14 cellular contexts compared by ENCODE assay signal in the genomic region with DNA sequence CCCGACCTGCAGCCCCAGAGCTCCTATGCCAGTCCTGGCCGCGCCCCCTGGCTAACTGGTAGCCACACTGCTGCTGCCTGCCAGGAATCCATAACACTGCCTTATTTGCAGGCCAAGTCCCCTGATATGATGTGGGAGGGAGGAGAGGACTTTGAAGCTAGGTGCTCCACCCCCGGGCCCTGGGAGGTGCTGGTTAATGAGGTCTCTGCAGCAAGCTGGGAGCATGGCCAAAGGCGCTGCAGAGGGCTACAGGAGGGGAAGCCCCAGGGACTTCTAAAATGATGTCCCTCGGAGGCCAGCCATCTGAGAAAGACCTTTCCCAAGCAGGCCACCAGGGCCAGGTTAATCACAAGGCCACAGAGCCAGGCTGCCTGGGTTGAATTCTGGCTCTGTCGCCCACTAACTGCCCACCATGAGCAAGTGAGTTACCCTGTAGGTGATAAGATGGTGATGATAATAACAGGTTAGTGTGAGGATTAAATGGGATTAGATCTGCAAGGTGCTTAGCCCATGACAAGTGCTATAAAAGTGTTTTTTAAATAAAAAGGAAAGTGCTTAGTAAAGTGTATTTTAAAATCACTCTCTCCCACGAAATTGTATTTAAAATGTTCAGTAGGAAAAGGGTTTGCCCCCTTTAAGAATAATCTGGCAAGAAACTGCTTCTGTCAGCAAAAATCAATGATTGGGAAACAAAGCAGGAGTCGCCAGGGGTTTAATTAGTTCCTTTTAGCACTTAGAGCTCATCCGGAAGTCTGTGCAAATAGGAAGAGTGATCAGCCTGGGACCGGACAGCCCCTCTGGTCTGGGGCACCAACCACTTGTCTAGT.
DNase-seq lines count a peak whose midpoint lies in the region; ATAC-seq and TF ChIP-seq lines count a peak whose summit lies in the region.
"Had no signal": no experiment of that assay in that cellular context is flagged by ENCODE, and none has a peak within 500 bp of the region (broad histone marks: within the 10 kb centered on the region; RNA-seq: fewer than 3 reads in every experiment).

No MANE protein-coding gene starts in this region.

- peak in 1 of 2 donors; percentile 27 for TF ChIP-seq RAD21 in liver (IDR thresholded peaks at IDR 0.05)

- no peak for ATAC-seq in activated CD8-positive, alpha-beta T cell treated with anti-CD3 and anti-CD28 coated beads, Interleukin-2, amount 10 ng/mL, durations not matched to agents 7 days and 5 days
- ATAC-seq: naive thymus-derived CD8-positive, alpha-beta T cell had no signal

- TF ChIP-seq CTCF in CD14-positive monocyte (IDR thresholded peaks at IDR 0.05) (no peak), NB4 (IDR thresholded peaks at IDR 0.05; ENCODE audit: low read depth, low read length) (no peak), liver (IDR thresholded peaks at IDR 0.05; ENCODE audit: low read depth, low read length, missing input control) (no peak), chondrocyte (IDR thresholded peaks at IDR 0.05) (no peak)

- H3K9me3 ChIP-seq in liver (ENCODE audit: control insufficient read depth in 4 of 4, low read length in 3 of 4): no peaks in the 10 kb centered on the region
- H3K9me3 ChIP-seq: SJCRH30 had no signal

- H3K27me3 Mint-ChIP-seq in CD14-positive monocyte (ENCODE audit: low read depth in 3 of 3): peaks cover 4 to 15% (median 11%) of the 10 kb centered on the region in 3 donors
- peaks cover 24% of the 10 kb centered on the region for H3K27me3 Mint-ChIP-seq in activated CD8-positive, alpha-beta T cell treated with anti-CD3 and anti-CD28 coated beads, Interleukin-2, amount 10 ng/mL, durations not matched to agents 7 days and 5 days (ENCODE audit: low read depth)
- H3K27me3 Mint-ChIP-seq in activated CD4-positive, alpha-beta T cell treated with anti-CD3 and anti-CD28 coated beads, Interleukin-2, amount 10 ng/mL, durations not matched to agents 24 days and 14 days: peaks cover 15% of the 10 kb centered on the region
- H3K27me3 Mint-ChIP-seq in chondrocyte (ENCODE audit: low read depth): peaks cover 31% of the 10 kb centered on the region

- no peak overlapping the region for H3K9ac ChIP-seq in liver (ENCODE audit: low read depth in 1 of 2, low read length in 2 of 2)

- H3K36me3 Mint-ChIP-seq in CD14-positive monocyte (no peaks in the 10 kb centered on the region), chondrocyte (ENCODE audit: low read depth) (peaks cover 2% of the 10 kb centered on the region)
- H3K36me3 Mint-ChIP-seq in activated CD8-positive, alpha-beta T cell treated with anti-CD3 and anti-CD28 coated beads, Interleukin-2, amount 10 ng/mL, durations not matched to agents 7 days and 5 days (ENCODE audit: low read depth): no peaks in the 10 kb centered on the region
- H3K36me3 Mint-ChIP-seq in activated CD4-positive, alpha-beta T cell treated with anti-CD3 and anti-CD28 coated beads, Interleukin-2, amount 10 ng/mL, durations not matched to agents 24 days and 14 days (ENCODE audit: low read depth): no peaks in the 10 kb centered on the region

- H3K36me3 ChIP-seq in liver (ENCODE audit: control insufficient read depth in 4 of 4, insufficient read depth in 3 of 4, low read depth in 1 of 4, low read length in 3 of 4): no peaks in the 10 kb centered on the region
- H3K36me3 ChIP-seq: SJCRH30 had no signal

- H3K4me1 Mint-ChIP-seq in CD14-positive monocyte (peaks cover 11% of the 10 kb centered on the region), chondrocyte (ENCODE audit: low read depth) (no peaks in the 10 kb centered on the region)
- H3K4me1 Mint-ChIP-seq in activated CD8-positive, alpha-beta T cell treated with anti-CD3 and anti-CD28 coated beads, Interleukin-2, amount 10 ng/mL, durations not matched to agents 7 days and 5 days (ENCODE audit: low read depth): no peaks in the 10 kb centered on the region
- no peaks in the 10 kb centered on the region for H3K4me1 Mint-ChIP-seq in activated CD4-positive, alpha-beta T cell treated with anti-CD3 and anti-CD28 coated beads, Interleukin-2, amount 10 ng/mL, durations not matched to agents 24 days and 14 days

- 22% methylated on average over 11 of the region's 11 CpGs for WGBS in liver

- H3K27ac ChIP-seq in liver (ENCODE audit: low read depth in 1 of 2, low read length in 2 of 2): no peak overlapping the region
- H3K27ac ChIP-seq: SJCRH30 had no signal

- peaks cover 5 to 14% (median 10%) of the 10 kb centered on the region in 4 donors for H3K4me1 ChIP-seq in liver (ENCODE audit: control insufficient read depth in 4 of 4, insufficient read depth in 4 of 4, low read length in 3 of 4)

- CTCF ChIA-PET in activated CD8-positive, alpha-beta T cell treated with anti-CD3 and anti-CD28 coated beads, Interleukin-2, amount 10 ng/mL, durations not matched to agents 7 days and 5 days (lab: Charles Lee): no interaction called here

- H3K4me3 Mint-ChIP-seq in CD14-positive monocyte (peak overlapping the region in 1 of 2 donors; percentile 43), chondrocyte (ENCODE audit: unreplicated experiment) (no peak overlapping the region)
- no peak overlapping the region for H3K4me3 Mint-ChIP-seq in activated CD8-positive, alpha-beta T cell treated with anti-CD3 and anti-CD28 coated beads, Interleukin-2, amount 10 ng/mL, durations not matched to agents 7 days and 5 days
- no peak overlapping the region for H3K4me3 Mint-ChIP-seq in activated CD4-positive, alpha-beta T cell treated with anti-CD3 and anti-CD28 coated beads, Interleukin-2, amount 10 ng/mL, durations not matched to agents 24 days and 14 days
- H3K4me3 Mint-ChIP-seq: naive thymus-derived CD8-positive, alpha-beta T cell had no signal

- DNase-seq in CD14-positive monocyte (ENCODE audit: low spot score) (peak; percentile 34), NB4 (ENCODE audit: low read depth) (peak; percentile 56), RPMI8226 (peak; percentile 19), chondrocyte (ENCODE audit: low spot score) (no peak), hippocampal formation (lab: John Stamatoyannopoulos, UW) (no peak)
- DNase-seq in activated CD8-positive, alpha-beta T cell treated with anti-CD3 and anti-CD28 coated beads, Interleukin-2, amount 10 ng/mL, durations not matched to agents 7 days and 5 days: no peak
- no peak for DNase-seq in activated CD4-positive, alpha-beta T cell treated with anti-CD3 and anti-CD28 coated beads, Interleukin-2, amount 10 ng/mL, durations not matched to agents 24 days and 14 days
- DNase-seq: amniotic stem cell; foreskin fibroblast; islet precursor cell; Karpas-422; naive thymus-derived CD8-positive, alpha-beta T cell; SJCRH30 had no signal

- no peak overlapping the region for H3K27ac Mint-ChIP-seq in CD14-positive monocyte
- no peak overlapping the region for H3K27ac Mint-ChIP-seq in activated CD8-positive, alpha-beta T cell treated with anti-CD3 and anti-CD28 coated beads, Interleukin-2, amount 10 ng/mL, durations not matched to agents 7 days and 5 days
- no peak overlapping the region for H3K27ac Mint-ChIP-seq in activated CD4-positive, alpha-beta T cell treated with anti-CD3 and anti-CD28 coated beads, Interleukin-2, amount 10 ng/mL, durations not matched to agents 24 days and 14 days
- no peak overlapping the region for H3K27ac Mint-ChIP-seq in chondrocyte (ENCODE audit: unreplicated experiment)

- TF ChIP-seq POLR2A in NB4 (IDR thresholded peaks at IDR 0.05; ENCODE audit: extremely low read depth, insufficient read length): no peak

- H3K27me3 ChIP-seq in liver (ENCODE audit: control insufficient read depth in 4 of 4, insufficient read depth in 4 of 4, low read length in 3 of 4): no peaks in the 10 kb centered on the region
- H3K27me3 ChIP-seq: SJCRH30 had no signal

- H3K4me3 ChIP-seq in NB4 (ENCODE audit: low read depth, low read length) (no peak overlapping the region), liver (ENCODE audit: low read depth in 1 of 3, low read length in 3 of 3) (no peak overlapping the region)
- H3K4me3 ChIP-seq: SJCRH30 had no signal

- peaks cover 0 to 5% (median 2%) of the 10 kb centered on the region in 7 donors for H3K9me3 Mint-ChIP-seq in CD14-positive monocyte
- H3K9me3 Mint-ChIP-seq in activated CD8-positive, alpha-beta T cell treated with anti-CD3 and anti-CD28 coated beads, Interleukin-2, amount 10 ng/mL, durations not matched to agents 7 days and 5 days (ENCODE audit: insufficient read depth): no peaks in the 10 kb centered on the region
- peaks cover 10% of the 10 kb centered on the region for H3K9me3 Mint-ChIP-seq in activated CD4-positive, alpha-beta T cell treated with anti-CD3 and anti-CD28 coated beads, Interleukin-2, amount 10 ng/mL, durations not matched to agents 24 days and 14 days
- H3K9me3 Mint-ChIP-seq in chondrocyte (ENCODE audit: low read depth): peaks cover 13% of the 10 kb centered on the region

- POLR2A ChIA-PET in activated CD8-positive, alpha-beta T cell treated with anti-CD3 and anti-CD28 coated beads, Interleukin-2, amount 10 ng/mL, durations not matched to agents 7 days and 5 days (lab: Charles Lee): no interaction called here

- intact Hi-C loops in CD14-positive monocyte (cut with micrococcal nuclease): no loop called here
- intact Hi-C loops in activated CD4-positive, alpha-beta T cell treated with anti-CD3 and anti-CD28 coated beads, Interleukin-2, amount 10 ng/mL, durations not matched to agents 24 days and 14 days (cut with micrococcal nuclease): no loop called here

TF ChIP-seq in liver, 16 proteins besides CTCF, POLR2A, EP300 and RAD21 (continues in another document):
- TF ChIP-seq, protein P1, sequence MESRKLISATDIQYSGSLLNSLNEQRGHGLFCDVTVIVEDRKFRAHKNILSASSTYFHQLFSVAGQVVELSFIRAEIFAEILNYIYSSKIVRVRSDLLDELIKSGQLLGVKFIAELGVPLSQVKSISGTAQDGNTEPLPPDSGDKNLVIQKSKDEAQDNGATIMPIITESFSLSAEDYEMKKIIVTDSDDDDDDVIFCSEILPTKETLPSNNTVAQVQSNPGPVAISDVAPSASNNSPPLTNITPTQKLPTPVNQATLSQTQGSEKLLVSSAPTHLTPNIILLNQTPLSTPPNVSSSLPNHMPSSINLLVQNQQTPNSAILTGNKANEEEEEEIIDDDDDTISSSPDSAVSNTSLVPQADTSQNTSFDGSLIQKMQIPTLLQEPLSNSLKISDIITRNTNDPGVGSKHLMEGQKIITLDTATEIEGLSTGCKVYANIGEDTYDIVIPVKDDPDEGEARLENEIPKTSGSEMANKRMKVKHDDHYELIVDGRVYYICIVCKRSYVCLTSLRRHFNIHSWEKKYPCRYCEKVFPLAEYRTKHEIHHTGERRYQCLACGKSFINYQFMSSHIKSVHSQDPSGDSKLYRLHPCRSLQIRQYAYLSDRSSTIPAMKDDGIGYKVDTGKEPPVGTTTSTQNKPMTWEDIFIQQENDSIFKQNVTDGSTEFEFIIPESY (IDR thresholded peaks at IDR 0.05): no peak
- TF ChIP-seq SP1 (IDR thresholded peaks at IDR 0.05): no peak
- no peak for TF ChIP-seq GABPA (IDR thresholded peaks at IDR 0.05 in 1 of 2, conservative IDR thresholded peaks at IDR 0.05 in 1 of 2)
- TF ChIP-seq, protein P2, sequence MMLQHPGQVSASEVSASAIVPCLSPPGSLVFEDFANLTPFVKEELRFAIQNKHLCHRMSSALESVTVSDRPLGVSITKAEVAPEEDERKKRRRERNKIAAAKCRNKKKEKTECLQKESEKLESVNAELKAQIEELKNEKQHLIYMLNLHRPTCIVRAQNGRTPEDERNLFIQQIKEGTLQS (IDR thresholded peaks at IDR 0.05): no peak
- no peak for TF ChIP-seq FOXA2 (IDR thresholded peaks at IDR 0.05)
- peak in 1 of 2 donors; percentile 23 for TF ChIP-seq EGR1 (IDR thresholded peaks at IDR 0.05; ENCODE audit: low read depth in 2 of 2)

Comparison
In these comparisons a context has a peak if more than half of its experiments do, and no peak if none do; other contexts are left out.
1. DNase-seq: peak in CD14-positive monocyte (single experiment), NB4 (single experiment) and RPMI8226 (single experiment); none in activated CD8-positive, alpha-beta T cell treated with anti-CD3 and anti-CD28 coated beads, Interleukin-2, amount 10 ng/mL, durations not matched to agents 7 days and 5 days (single experiment), activated CD4-positive, alpha-beta T cell treated with anti-CD3 and anti-CD28 coated beads, Interleukin-2, amount 10 ng/mL, durations not matched to agents 24 days and 14 days (single experiment), chondrocyte (single experiment) and hippocampal formation (0 of 2).